In the genomic region with DNA sequence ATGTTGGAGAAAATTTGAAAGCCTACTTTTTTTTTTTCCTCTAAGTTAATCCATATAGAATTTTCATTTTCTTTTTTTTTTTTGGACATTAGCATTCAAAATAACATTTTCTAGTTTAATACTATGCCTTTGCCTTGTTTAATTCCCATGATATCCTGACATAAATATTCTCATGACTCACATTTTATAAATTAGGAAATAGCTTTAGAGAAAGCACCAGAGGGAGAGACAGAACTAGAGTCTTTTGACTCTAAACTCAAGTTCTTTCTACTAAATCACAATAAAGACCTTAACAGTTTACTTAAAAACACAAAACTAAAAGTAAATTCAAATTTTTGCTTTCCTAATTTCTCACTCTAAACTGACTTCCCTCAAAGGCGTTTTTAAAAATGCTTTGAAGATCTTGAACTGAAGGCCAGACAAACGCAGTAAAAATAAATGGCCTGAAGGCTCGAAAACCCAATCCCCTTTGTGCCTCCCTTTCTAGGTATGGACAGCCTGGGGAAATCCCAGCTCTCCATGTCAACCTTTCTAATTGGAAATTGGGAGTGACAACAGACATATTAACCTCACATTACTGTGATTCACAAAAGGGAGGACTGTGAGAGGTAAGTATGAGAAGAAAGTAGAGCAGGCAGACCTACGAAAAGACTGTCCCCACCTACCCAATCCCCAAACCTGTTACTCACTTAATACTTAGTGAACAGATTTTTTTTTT, we compare ENCODE assay signal across 1 cellular context.
A peak's percentile ranks its signal among the peaks of the same experiment; 100 is the strongest.
TF ChIP-seq lines count a peak whose summit lies in the region.

No MANE protein-coding gene starts in this region.

TF ChIP-seq in HEK293, 187 proteins besides CTCF, POLR2A, EP300 and RAD21 (continued from another document):
- TF ChIP-seq ZNF677 (tag by site-specific recombination; IDR thresholded peaks at IDR 0.05) (no peak), ZNF664 (tag by site-specific recombination; IDR thresholded peaks at IDR 0.05) (no peak), WT1 (tag by site-specific recombination; IDR thresholded peaks at IDR 0.05) (peak; percentile 82), TRIM28 (IDR thresholded peaks at IDR 0.05; ENCODE audit: borderline replicate concordance, low read length) (no peak), SALL2 (tag by site-specific recombination; IDR thresholded peaks at IDR 0.05; ENCODE audit: borderline replicate concordance) (no peak), FEZF1 (tag by site-specific recombination; IDR thresholded peaks at IDR 0.05) (no peak), SETDB1 (IDR thresholded peaks at IDR 0.05; ENCODE audit: insufficient read length, low read length) (no peak), ZNF175 (tag by site-specific recombination; IDR thresholded peaks at IDR 0.05) (no peak), ZFP37 (tag by site-specific recombination; IDR thresholded peaks at IDR 0.05) (no peak), SCRT2 (tag by site-specific recombination; IDR thresholded peaks at IDR 0.05) (peak; percentile 41; the same call in 1 of the 2 replicates)
- TF ChIP-seq, protein P1, sequence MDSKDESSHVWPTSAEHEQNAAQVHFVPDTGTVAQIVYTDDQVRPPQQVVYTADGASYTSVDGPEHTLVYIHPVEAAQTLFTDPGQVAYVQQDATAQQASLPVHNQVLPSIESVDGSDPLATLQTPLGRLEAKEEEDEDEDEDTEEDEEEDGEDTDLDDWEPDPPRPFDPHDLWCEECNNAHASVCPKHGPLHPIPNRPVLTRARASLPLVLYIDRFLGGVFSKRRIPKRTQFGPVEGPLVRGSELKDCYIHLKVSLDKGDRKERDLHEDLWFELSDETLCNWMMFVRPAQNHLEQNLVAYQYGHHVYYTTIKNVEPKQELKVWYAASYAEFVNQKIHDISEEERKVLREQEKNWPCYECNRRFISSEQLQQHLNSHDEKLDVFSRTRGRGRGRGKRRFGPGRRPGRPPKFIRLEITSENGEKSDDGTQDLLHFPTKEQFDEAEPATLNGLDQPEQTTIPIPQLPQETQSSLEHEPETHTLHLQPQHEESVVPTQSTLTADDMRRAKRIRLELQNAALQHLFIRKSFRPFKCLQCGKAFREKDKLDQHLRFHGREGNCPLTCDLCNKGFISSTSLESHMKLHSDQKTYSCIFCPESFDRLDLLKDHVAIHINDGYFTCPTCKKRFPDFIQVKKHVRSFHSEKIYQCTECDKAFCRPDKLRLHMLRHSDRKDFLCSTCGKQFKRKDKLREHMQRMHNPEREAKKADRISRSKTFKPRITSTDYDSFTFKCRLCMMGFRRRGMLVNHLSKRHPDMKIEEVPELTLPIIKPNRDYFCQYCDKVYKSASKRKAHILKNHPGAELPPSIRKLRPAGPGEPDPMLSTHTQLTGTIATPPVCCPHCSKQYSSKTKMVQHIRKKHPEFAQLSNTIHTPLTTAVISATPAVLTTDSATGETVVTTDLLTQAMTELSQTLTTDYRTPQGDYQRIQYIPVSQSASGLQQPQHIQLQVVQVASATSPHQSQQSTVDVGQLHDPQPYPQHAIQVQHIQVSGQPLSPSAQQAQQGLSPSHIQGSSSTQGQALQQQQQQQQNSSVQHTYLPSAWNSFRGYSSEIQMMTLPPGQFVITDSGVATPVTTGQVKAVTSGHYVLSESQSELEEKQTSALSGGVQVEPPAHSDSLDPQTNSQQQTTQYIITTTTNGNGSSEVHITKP (tag by site-specific recombination; IDR thresholded peaks at IDR 0.05), result no peak
- TF ChIP-seq, protein P2, sequence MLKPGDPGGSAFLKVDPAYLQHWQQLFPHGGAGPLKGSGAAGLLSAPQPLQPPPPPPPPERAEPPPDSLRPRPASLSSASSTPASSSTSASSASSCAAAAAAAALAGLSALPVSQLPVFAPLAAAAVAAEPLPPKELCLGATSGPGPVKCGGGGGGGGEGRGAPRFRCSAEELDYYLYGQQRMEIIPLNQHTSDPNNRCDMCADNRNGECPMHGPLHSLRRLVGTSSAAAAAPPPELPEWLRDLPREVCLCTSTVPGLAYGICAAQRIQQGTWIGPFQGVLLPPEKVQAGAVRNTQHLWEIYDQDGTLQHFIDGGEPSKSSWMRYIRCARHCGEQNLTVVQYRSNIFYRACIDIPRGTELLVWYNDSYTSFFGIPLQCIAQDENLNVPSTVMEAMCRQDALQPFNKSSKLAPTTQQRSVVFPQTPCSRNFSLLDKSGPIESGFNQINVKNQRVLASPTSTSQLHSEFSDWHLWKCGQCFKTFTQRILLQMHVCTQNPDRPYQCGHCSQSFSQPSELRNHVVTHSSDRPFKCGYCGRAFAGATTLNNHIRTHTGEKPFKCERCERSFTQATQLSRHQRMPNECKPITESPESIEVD (tag by site-specific recombination; IDR thresholded peaks at IDR 0.05), result peak; percentile 38; the same call in 1 of the 2 replicates
- TF ChIP-seq, protein P3, sequence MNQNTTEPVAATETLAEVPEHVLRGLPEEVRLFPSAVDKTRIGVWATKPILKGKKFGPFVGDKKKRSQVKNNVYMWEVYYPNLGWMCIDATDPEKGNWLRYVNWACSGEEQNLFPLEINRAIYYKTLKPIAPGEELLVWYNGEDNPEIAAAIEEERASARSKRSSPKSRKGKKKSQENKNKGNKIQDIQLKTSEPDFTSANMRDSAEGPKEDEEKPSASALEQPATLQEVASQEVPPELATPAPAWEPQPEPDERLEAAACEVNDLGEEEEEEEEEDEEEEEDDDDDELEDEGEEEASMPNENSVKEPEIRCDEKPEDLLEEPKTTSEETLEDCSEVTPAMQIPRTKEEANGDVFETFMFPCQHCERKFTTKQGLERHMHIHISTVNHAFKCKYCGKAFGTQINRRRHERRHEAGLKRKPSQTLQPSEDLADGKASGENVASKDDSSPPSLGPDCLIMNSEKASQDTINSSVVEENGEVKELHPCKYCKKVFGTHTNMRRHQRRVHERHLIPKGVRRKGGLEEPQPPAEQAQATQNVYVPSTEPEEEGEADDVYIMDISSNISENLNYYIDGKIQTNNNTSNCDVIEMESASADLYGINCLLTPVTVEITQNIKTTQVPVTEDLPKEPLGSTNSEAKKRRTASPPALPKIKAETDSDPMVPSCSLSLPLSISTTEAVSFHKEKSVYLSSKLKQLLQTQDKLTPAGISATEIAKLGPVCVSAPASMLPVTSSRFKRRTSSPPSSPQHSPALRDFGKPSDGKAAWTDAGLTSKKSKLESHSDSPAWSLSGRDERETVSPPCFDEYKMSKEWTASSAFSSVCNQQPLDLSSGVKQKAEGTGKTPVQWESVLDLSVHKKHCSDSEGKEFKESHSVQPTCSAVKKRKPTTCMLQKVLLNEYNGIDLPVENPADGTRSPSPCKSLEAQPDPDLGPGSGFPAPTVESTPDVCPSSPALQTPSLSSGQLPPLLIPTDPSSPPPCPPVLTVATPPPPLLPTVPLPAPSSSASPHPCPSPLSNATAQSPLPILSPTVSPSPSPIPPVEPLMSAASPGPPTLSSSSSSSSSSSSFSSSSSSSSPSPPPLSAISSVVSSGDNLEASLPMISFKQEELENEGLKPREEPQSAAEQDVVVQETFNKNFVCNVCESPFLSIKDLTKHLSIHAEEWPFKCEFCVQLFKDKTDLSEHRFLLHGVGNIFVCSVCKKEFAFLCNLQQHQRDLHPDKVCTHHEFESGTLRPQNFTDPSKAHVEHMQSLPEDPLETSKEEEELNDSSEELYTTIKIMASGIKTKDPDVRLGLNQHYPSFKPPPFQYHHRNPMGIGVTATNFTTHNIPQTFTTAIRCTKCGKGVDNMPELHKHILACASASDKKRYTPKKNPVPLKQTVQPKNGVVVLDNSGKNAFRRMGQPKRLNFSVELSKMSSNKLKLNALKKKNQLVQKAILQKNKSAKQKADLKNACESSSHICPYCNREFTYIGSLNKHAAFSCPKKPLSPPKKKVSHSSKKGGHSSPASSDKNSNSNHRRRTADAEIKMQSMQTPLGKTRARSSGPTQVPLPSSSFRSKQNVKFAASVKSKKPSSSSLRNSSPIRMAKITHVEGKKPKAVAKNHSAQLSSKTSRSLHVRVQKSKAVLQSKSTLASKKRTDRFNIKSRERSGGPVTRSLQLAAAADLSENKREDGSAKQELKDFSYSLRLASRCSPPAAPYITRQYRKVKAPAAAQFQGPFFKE (tag by site-specific recombination; IDR thresholded peaks at IDR 0.05; ENCODE audit: borderline replicate concordance), result no peak
